Comparison of ENCODE assay signal across 13 cellular contexts in the genomic region with DNA sequence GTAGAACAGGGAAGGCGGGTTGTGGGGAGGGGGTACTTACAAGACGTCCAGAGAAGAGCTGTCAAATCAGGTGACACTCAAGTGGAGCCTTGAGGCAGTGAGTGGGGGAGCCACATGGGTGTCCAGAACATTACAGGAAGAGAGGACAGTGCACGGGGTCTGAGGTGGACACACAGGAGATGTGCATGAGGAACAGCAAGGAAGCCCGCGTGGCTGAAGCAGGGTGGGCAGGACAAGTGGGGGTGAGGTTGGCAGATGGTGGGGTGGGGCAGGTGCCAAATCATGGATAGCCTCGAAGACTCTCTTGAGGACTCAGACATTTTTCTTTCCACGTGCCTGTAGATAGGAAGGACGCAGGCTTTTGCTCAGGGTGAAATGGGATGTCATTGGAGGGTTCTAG. TPM values are rescaled to one million over a fixed set of nuclear protein-coding genes. Genes with fewer than 3 reads are reported as not detected.
A peak's percentile ranks its signal among the peaks of the same experiment; 100 is the strongest.
DNase-seq lines count a peak whose midpoint lies in the region; ATAC-seq, FAIRE-seq and TF ChIP-seq lines count a peak whose summit lies in the region.
"Had no signal": no experiment of that assay in that cellular context is flagged by ENCODE, and none has a peak within 500 bp of the region (broad histone marks: within the 10 kb centered on the region; RNA-seq: fewer than 3 reads in every experiment).

No MANE protein-coding gene starts in this region.

- no peaks in the 10 kb centered on the region for H3K9me1 ChIP-seq in K562 (ENCODE audit: control insufficient read depth, insufficient read depth, low read length)

- H3K79me2 ChIP-seq in K562 (ENCODE audit: control insufficient read depth, insufficient read depth, low read length) = no peaks in the 10 kb centered on the region

- BruUV-seq in K562 (replicated peaks; lab: Mats Ljungman, UMichigan) = no TSS peak

- TF ChIP-seq RAD21 in K562 (CRISPR knock-in tag; conservative IDR thresholded peaks at IDR 0.05 in 1 of 2, IDR thresholded peaks at IDR 0.05 in 1 of 2) = no peak

- in situ Hi-C loops in K562 (cut with MboI) = no loop called here
- in situ Hi-C loops in transverse colon (cut with MboI; ENCODE audit: low pct_ligation_motif_present in 1 of 4, low pct_unique_long_range_greater_than_20kb in 1 of 4, low sequenced_read_pairs in 3 of 4) = no loop called here

- TF ChIP-seq CTCF in K562 (IDR thresholded peaks at IDR 0.05 in 2 of 3, conservative IDR thresholded peaks at IDR 0.05 in 1 of 3; ENCODE audit: insufficient read depth in 2 of 3, low read depth in 1 of 3, low read length in 3 of 3) (no peak), kidney epithelial cell (IDR thresholded peaks at IDR 0.05; ENCODE audit: insufficient read depth, low read length, poor library complexity, severe bottlenecking) (no peak), transverse colon (IDR thresholded peaks at IDR 0.05) (no peak), ovary (IDR thresholded peaks at IDR 0.05) (no peak)

- POLR2A ChIA-PET in K562 (lab: Yijun Ruan, JAX) = interaction anchor here (0.7 to 2.0 kb wide), 3 partner anchors 10 to 11 kb away, joined by 3 to 16 read pairs (median 4); no protein-coding TSS in a partner anchor

- H4K20me1 ChIP-seq in K562 (replicated peaks; ENCODE audit: control insufficient read depth, insufficient read depth, low read length) = no peaks in the 10 kb centered on the region

- WGBS in K562 (ENCODE audit: insufficient coverage, low coverage, missing lambda C conversion rate) = 51% methylated on average over 8 of the region's 8 CpGs
- whole genome bisulfite sequencing in transverse colon (ENCODE audit: low coverage in 1 of 2), 2 donors = 20 to 45% methylated on average over 8 of the region's 8 CpGs
- WGBS in ovary, 3 donors = 30 to 62% (median 49%) methylated on average over 8 of the region's 8 CpGs

- H3K27me3 ChIP-seq in K562 (ENCODE audit: control insufficient read depth in 2 of 2, insufficient read depth in 2 of 2, low read length in 2 of 2) (no peaks in the 10 kb centered on the region), kidney epithelial cell (ENCODE audit: control insufficient read depth, insufficient read depth, low read length) (peaks cover 2% of the 10 kb centered on the region), transverse colon (peaks cover 12% of the 10 kb centered on the region), ovary (no peaks in the 10 kb centered on the region)

- no peak overlapping the region for H3K27ac ChIP-seq in K562 (ENCODE audit: extremely low read depth, low read depth, low read length)
- H3K27ac ChIP-seq in transverse colon = peak overlapping the region in 3 of 4 donors; percentile 56 to 78 (median 65)
- H3K27ac ChIP-seq in ovary = no peak overlapping the region

- DNase-seq in activated naive CD4-positive, alpha-beta T cell treated with Interleukin-2 at 50 U/mL for 16 hours = no peak
- DNase-seq in K562 (ENCODE audit: extremely low read depth in 1 of 4, low spot score in 3 of 4) = peak in 1 of 4 experiments; percentile 10
- no peak for DNase-seq in kidney epithelial cell (ENCODE audit: low read depth)
- DNase-seq in transverse colon = no peak
- DNase-seq in ovary = no peak
- DNase-seq in effector memory CD8-positive, alpha-beta T cell = no peak
- no peak for DNase-seq in activated CD8-positive, alpha-beta memory T cell treated with anti-CD3 and anti-CD28 coated beads for 24 hours
- DNase-seq: activated CD4-positive, alpha-beta T cell treated with anti-CD3 and anti-CD28 coated beads for 4 hours; NCI-H187 treated with DMSO at 0.1 percent for 48 hours had no signal

- intact Hi-C loops in K562 (cut with micrococcal nuclease) (loop anchor here (5.0 kb wide), 1 partner anchor 78 kb away; no protein-coding TSS in a partner anchor), transverse colon (cut with DNase I; ENCODE audit: low total_unique reads) (no loop called here), ovary (cut with DNase I) (loop anchor here in 1 of 4 donors (5.0 kb wide), 1 partner anchor 1883 kb away; no protein-coding TSS in a partner anchor)

- peak overlapping the region in 1 of 2 experiments; percentile 46; a peak in 1 of 4 replicates for H3K9ac ChIP-seq in K562 (ENCODE audit: insufficient read depth in 1 of 2, low read depth in 2 of 2, low read length in 2 of 2)

- ATAC-seq in K562 = peak; percentile 12; the same call in 2 of the 3 replicates
- ATAC-seq in effector memory CD8-positive, alpha-beta T cell (replicated peaks) = no peak

- no peak for FAIRE-seq in K562 (lab: Jason Lieb, UNC)

- H3K9me3 Mint-ChIP-seq in activated naive CD4-positive, alpha-beta T cell treated with anti-CD3 and anti-CD28 coated beads, Interleukin-2, amount 50 U/mL, for 24 hours = no peaks in the 10 kb centered on the region
- H3K9me3 Mint-ChIP-seq in effector memory CD8-positive, alpha-beta T cell = no peaks in the 10 kb centered on the region
- H3K9me3 Mint-ChIP-seq: activated T-helper 2 cell treated with anti-CD3 and anti-CD28 coated beads, Interferon-gamma antibody, Interleukin-2, Interleukin-4, amounts not matched to agents 10 μg/mL and 5 μg/mL and 100 μg/mL, durations not matched to agents 14 hours and 24 hours and 36 hours had no signal

- no peaks in the 10 kb centered on the region for H3K36me3 ChIP-seq in K562 (ENCODE audit: control insufficient read depth, insufficient read depth, low read length)
- H3K36me3 ChIP-seq in kidney epithelial cell (ENCODE audit: control insufficient read depth, insufficient read depth, low read length) = no peaks in the 10 kb centered on the region
- no peaks in the 10 kb centered on the region for H3K36me3 ChIP-seq in transverse colon
- no peaks in the 10 kb centered on the region for H3K36me3 ChIP-seq in ovary

- H3K27ac Mint-ChIP-seq in activated naive CD4-positive, alpha-beta T cell treated with anti-CD3 and anti-CD28 coated beads, Interleukin-2, amount 50 U/mL, for 24 hours = peak overlapping the region; percentile 31
- H3K27ac Mint-ChIP-seq in effector memory CD8-positive, alpha-beta T cell = no peak overlapping the region
- H3K27ac Mint-ChIP-seq: activated T-helper 2 cell treated with anti-CD3 and anti-CD28 coated beads, Interferon-gamma antibody, Interleukin-2, Interleukin-4, amounts not matched to agents 10 μg/mL and 5 μg/mL and 100 μg/mL, durations not matched to agents 14 hours and 24 hours and 36 hours had no signal

- peak overlapping the region; percentile 92 for H2AFZ ChIP-seq in K562 (ENCODE audit: low read depth, low read length)

- CTCF ChIA-PET in K562 (lab: Yijun Ruan, JAX; ENCODE audit: low intra/inter-chr PET ratio) = no interaction called here

- H3K4me3 Mint-ChIP-seq in activated naive CD4-positive, alpha-beta T cell treated with anti-CD3 and anti-CD28 coated beads, Interleukin-2, amount 50 U/mL, for 24 hours = peak overlapping the region; percentile 82
- no peak overlapping the region for H3K4me3 Mint-ChIP-seq in effector memory CD8-positive, alpha-beta T cell

- TF ChIP-seq EP300 in K562 (IDR thresholded peaks at IDR 0.05; ENCODE audit: low read length) (no peak), transverse colon (IDR thresholded peaks at IDR 0.05; ENCODE audit: low read depth) (no peak), ovary (IDR thresholded peaks at IDR 0.05) (no peak)

- TF ChIP-seq POLR2A in K562 (conservative IDR thresholded peaks at IDR 0.05) = no peak
- no peak for TF ChIP-seq POLR2A in transverse colon (IDR thresholded peaks at IDR 0.05)
- TF ChIP-seq POLR2A in ovary (IDR thresholded peaks at IDR 0.05) = no peak

- H3K4me1 Mint-ChIP-seq in activated naive CD4-positive, alpha-beta T cell treated with anti-CD3 and anti-CD28 coated beads, Interleukin-2, amount 50 U/mL, for 24 hours = peaks cover 24% of the 10 kb centered on the region
- peaks cover 12 to 14% of the 10 kb centered on the region in 2 donors for H3K4me1 Mint-ChIP-seq in effector memory CD8-positive, alpha-beta T cell (ENCODE audit: low read depth in 2 of 2)

- H3K4me1 ChIP-seq in K562 (replicated peaks in 1 of 2; ENCODE audit: control insufficient read depth in 2 of 2, insufficient read depth in 2 of 2, low read length in 2 of 2) = peaks cover 11 to 18% of the 10 kb centered on the region in 2 experiments
- peaks cover 0 to 18% (median 2%) of the 10 kb centered on the region in 4 donors for H3K4me1 ChIP-seq in transverse colon
- H3K4me1 ChIP-seq in ovary (ENCODE audit: insufficient read depth) = peaks cover 2% of the 10 kb centered on the region

- H3K36me3 Mint-ChIP-seq in activated naive CD4-positive, alpha-beta T cell treated with anti-CD3 and anti-CD28 coated beads, Interleukin-2, amount 50 U/mL, for 24 hours = no peaks in the 10 kb centered on the region
- no peaks in the 10 kb centered on the region for H3K36me3 Mint-ChIP-seq in effector memory CD8-positive, alpha-beta T cell (ENCODE audit: insufficient read depth)

- H3K9me3 ChIP-seq in K562 (replicated peaks; ENCODE audit: control insufficient read depth, insufficient read depth, low read depth, low read length) = no peaks in the 10 kb centered on the region
- H3K9me3 ChIP-seq in transverse colon = no peaks in the 10 kb centered on the region
- no peaks in the 10 kb centered on the region for H3K9me3 ChIP-seq in ovary

- no peak overlapping the region for H3K4me3 ChIP-seq in K562
- H3K4me3 ChIP-seq in kidney epithelial cell (ENCODE audit: low read depth, low read length) = peak overlapping the region; percentile 45
- peak overlapping the region in 3 of 4 donors; percentile 27 to 51 (median 30) for H3K4me3 ChIP-seq in transverse colon
- no peak overlapping the region for H3K4me3 ChIP-seq in ovary

- peaks cover 7% of the 10 kb centered on the region for H3K27me3 Mint-ChIP-seq in activated naive CD4-positive, alpha-beta T cell treated with anti-CD3 and anti-CD28 coated beads, Interleukin-2, amount 50 U/mL, for 24 hours
- peaks cover 8 to 32% of the 10 kb centered on the region in 2 donors for H3K27me3 Mint-ChIP-seq in effector memory CD8-positive, alpha-beta T cell

- peak overlapping the region; percentile 77 for H3K4me2 ChIP-seq in K562 (ENCODE audit: insufficient read depth, low read length)

RNA-seq across cellular contexts. Expression of gene SMPDL3B, which starts 0.9 kb away (rescaled TPM):
- total RNA-seq in K562 (2011; cell fraction: chromatin; rRNA removed; ENCODE audit: low replicate concordance) = 1.3 and 1.6 TPM in 2 replicates
- total RNA-seq in K562 (2011; cell fraction: nucleolus; rRNA removed) = 1.4 and 2.0 TPM in 2 replicates
- total RNA-seq in K562 (2011; cell fraction: nucleoplasm; rRNA removed) = 1.1 and 1.6 TPM in 2 replicates
- total RNA-seq in K562 (2014; rRNA removed) (0.73 and 0.98 TPM in 2 replicates), K562 (2014; rRNA removed; fragmentation: Illumina TruSeq; extraction: Trizol) (0.36 and 0.38 TPM in 2 replicates), K562 (2015; rRNA removed; fragmentation: Illumina TruSeq; extraction: Trizol) (0.07 and 0.11 TPM in 2 replicates), K562 (2021) (0.74 and 0.98 TPM in 2 replicates), kidney epithelial cell (20.1 and 23.3 TPM in 2 replicates), transverse colon (10 to 100 TPM; 14.1 to 64.3 (median 57.4) TPM), ovary (10 to 100 TPM in 1 of 7 donors, 1 to 10 TPM in 1, under 1 TPM in 3, not detected in 2; 0.40 to 21.1 (median 0.77) TPM)
- polyA plus RNA-seq in K562 (2011; rRNA removed) (0.68 and 1.1 TPM in 2 replicates), K562 (2014; fragmentation: Illumina TruSeq; extraction: Trizol) (0.71 and 0.97 TPM in 2 replicates), K562 (2014; fragmentation: Nextera tagmentation; extraction: Ambion mirVana) (under 1 TPM; 0.10 to 0.41 TPM), K562 (2014; rRNA removed) (1.1 and 1.2 TPM in 2 replicates), ovary (under 1 TPM; 0.23 to 0.32 TPM)
- polyA plus RNA-seq in K562 (2011; cell fraction: cytosol; rRNA removed) = 1.1 and 2.3 TPM in 2 replicates
- polyA plus RNA-seq in K562 (2011; cell fraction: nucleus; rRNA removed) = 0.70 and 1.6 TPM in 2 replicates
- polyA plus RNA-seq in K562 (2012) = 0.30 and 1.1 TPM in 2 replicates
- 0.53 and 0.54 TPM in 2 replicates for polyA minus RNA-seq in K562 (2011; rRNA and poly(A)+ RNA removed)
- 0.48 TPM in 1 of 2 replicates, not detected in the other for polyA minus RNA-seq in K562 (2011; cell fraction: cytosol; rRNA and poly(A)+ RNA removed)
- 0.27 and 0.56 TPM in 2 replicates for polyA minus RNA-seq in K562 (2011; cell fraction: nucleus; rRNA and poly(A)+ RNA removed)
- total RNA-seq: cardiac septum had no signal
- polyA plus RNA-seq: fibroblast of lung had no signal

RNA-seq across cellular contexts. Expression of gene RPA2, which starts 21.3 kb away (rescaled TPM):
- 37.6 and 39.9 TPM in 2 replicates for total RNA-seq in K562 (2011; cell fraction: chromatin; rRNA removed; ENCODE audit: low replicate concordance)
- total RNA-seq in K562 (2011; cell fraction: nucleolus; rRNA removed) = 42.4 and 43.4 TPM in 2 replicates
- 47.2 and 54.0 TPM in 2 replicates for total RNA-seq in K562 (2011; cell fraction: nucleoplasm; rRNA removed)
- total RNA-seq in K562 (2014; rRNA removed) (177 and 243 TPM in 2 replicates), K562 (2014; rRNA removed; fragmentation: Illumina TruSeq; extraction: Trizol) (150 and 169 TPM in 2 replicates), K562 (2015; rRNA removed; fragmentation: Illumina TruSeq; extraction: Trizol) (136 and 144 TPM in 2 replicates), K562 (2021) (119 and 121 TPM in 2 replicates), kidney epithelial cell (21.8 and 27.2 TPM in 2 replicates), transverse colon (10 to 100 TPM in 3 of 4 donors, 1 to 10 TPM in 1; 2.0 to 26.6 (median 16.6) TPM), ovary (10 to 100 TPM; 24.8 to 54.6 (median 36.6) TPM)
- polyA plus RNA-seq in K562 (2011; rRNA removed) (177 and 222 TPM in 2 replicates), K562 (2014; fragmentation: Illumina TruSeq; extraction: Trizol) (198 and 207 TPM in 2 replicates), K562 (2014; fragmentation: Nextera tagmentation; extraction: Ambion mirVana) (100 to 1,000 TPM; 260 to 516 TPM), K562 (2014; rRNA removed) (265 and 295 TPM in 2 replicates), ovary (10 to 100 TPM; 44.3 to 93.1 TPM)
- 110 and 113 TPM in 2 replicates for polyA plus RNA-seq in K562 (2011; cell fraction: cytosol; rRNA removed)
- polyA plus RNA-seq in K562 (2011; cell fraction: nucleus; rRNA removed) = 85.8 and 86.7 TPM in 2 replicates
- polyA plus RNA-seq in K562 (2012) = 103 and 129 TPM in 2 replicates
- 69.4 and 70.6 TPM in 2 replicates for polyA minus RNA-seq in K562 (2011; rRNA and poly(A)+ RNA removed)
- polyA minus RNA-seq in K562 (2011; cell fraction: cytosol; rRNA and poly(A)+ RNA removed) = 40.0 and 42.4 TPM in 2 replicates
- polyA minus RNA-seq in K562 (2011; cell fraction: nucleus; rRNA and poly(A)+ RNA removed) = 18.3 and 27.1 TPM in 2 replicates

RNA-seq across cellular contexts. Expression of gene XKR8, which starts 24.1 kb away (rescaled TPM):
- total RNA-seq in K562 (2011; cell fraction: chromatin; rRNA removed; ENCODE audit: low replicate concordance) = 1.2 and 2.3 TPM in 2 replicates
- total RNA-seq in K562 (2011; cell fraction: nucleolus; rRNA removed) = 3.8 and 4.8 TPM in 2 replicates
- 2.4 and 2.9 TPM in 2 replicates for total RNA-seq in K562 (2011; cell fraction: nucleoplasm; rRNA removed)
- total RNA-seq in K562 (2014; rRNA removed) = 0.45 and 0.86 TPM in 2 replicates
- total RNA-seq in K562 (2014; rRNA removed; fragmentation: Illumina TruSeq; extraction: Trizol) = 0.58 and 0.99 TPM in 2 replicates
- 1.9 and 2.2 TPM in 2 replicates for total RNA-seq in K562 (2015; rRNA removed; fragmentation: Illumina TruSeq; extraction: Trizol)
- 2.5 and 2.8 TPM in 2 replicates for total RNA-seq in K562 (2021)
- polyA plus RNA-seq in K562 (2011; rRNA removed) = 1.8 and 3.1 TPM in 2 replicates
- 2.7 and 4.9 TPM in 2 replicates for polyA plus RNA-seq in K562 (2011; cell fraction: cytosol; rRNA removed)
- 2.5 and 2.6 TPM in 2 replicates for polyA plus RNA-seq in K562 (2011; cell fraction: nucleus; rRNA removed)
- polyA plus RNA-seq in K562 (2012) = 2.1 and 2.9 TPM in 2 replicates
- polyA plus RNA-seq in K562 (2014; fragmentation: Illumina TruSeq; extraction: Trizol) = 1.7 and 2.1 TPM in 2 replicates
- polyA plus RNA-seq in K562 (2014; fragmentation: Nextera tagmentation; extraction: Ambion mirVana) = under 1 TPM; 0.49 to 0.73 TPM
- 1.9 and 2.5 TPM in 2 replicates for polyA plus RNA-seq in K562 (2014; rRNA removed)
- 1.5 and 1.7 TPM in 2 replicates for polyA minus RNA-seq in K562 (2011; rRNA and poly(A)+ RNA removed)
- polyA minus RNA-seq in K562 (2011; cell fraction: cytosol; rRNA and poly(A)+ RNA removed) = 0.95 and 7.0 TPM in 2 replicates
- polyA minus RNA-seq in K562 (2011; cell fraction: nucleus; rRNA and poly(A)+ RNA removed) = 0.67 and 1.2 TPM in 2 replicates
- total RNA-seq in kidney epithelial cell = 11.7 and 12.7 TPM in 2 replicates
- 10 to 100 TPM in 3 of 4 donors, 1 to 10 TPM in 1; 8.6 to 13.8 (median 10.4) TPM for total RNA-seq in transverse colon
- 1 to 10 TPM; 3.9 to 6.1 (median 5.3) TPM for total RNA-seq in ovary
- 1 to 10 TPM; 4.7 to 6.0 TPM for polyA plus RNA-seq in ovary

Comparison
In these comparisons a context has a peak if more than half of its experiments do, and no peak if none do; other contexts are left out.
1. H3K27ac ChIP-seq: peak in transverse colon (3 of 4); none in K562 (single experiment) and ovary (0 of 2).
2. H3K4me3 ChIP-seq: peak in kidney epithelial cell (single experiment) and transverse colon (3 of 4); none in K562 (single experiment) and ovary (single experiment).